Comparison of ENCODE assay signal across 9 cellular contexts in the genomic region with DNA sequence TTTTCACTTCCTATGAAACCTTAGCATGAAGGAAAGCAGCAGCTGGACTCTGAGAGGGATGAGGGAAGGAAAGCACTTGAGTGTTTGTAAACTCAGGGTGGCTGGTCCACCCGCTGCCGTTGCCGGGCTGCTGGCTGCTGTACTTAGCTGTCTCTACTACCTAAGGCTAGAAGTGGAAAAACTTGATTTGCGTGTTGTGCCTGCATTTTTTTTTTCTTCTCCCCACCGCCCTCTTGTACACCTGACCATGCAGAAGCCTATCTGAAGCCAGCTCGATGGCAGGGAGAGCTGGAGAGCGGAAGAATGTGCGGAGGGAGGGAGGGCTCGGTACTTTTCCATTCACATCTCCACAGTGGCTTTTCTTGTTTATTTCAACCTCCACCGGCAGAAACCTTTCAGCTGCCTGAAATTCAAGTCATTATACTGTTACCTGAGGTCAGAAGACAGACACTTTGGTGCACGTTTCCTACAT. TPM values are rescaled to one million over a fixed set of nuclear protein-coding genes. Genes with fewer than 3 reads are reported as not detected.
A peak's percentile ranks its signal among the peaks of the same experiment; 100 is the strongest.
DNase-seq lines count a peak whose midpoint lies in the region; ATAC-seq and TF ChIP-seq lines count a peak whose summit lies in the region.
"Had no signal": no experiment of that assay in that cellular context is flagged by ENCODE, and none has a peak within 500 bp of the region (broad histone marks: within the 10 kb centered on the region; RNA-seq: fewer than 3 reads in every experiment).

No MANE protein-coding gene starts in this region.

- H3K4me3 ChIP-seq in SJCRH30 (peak overlapping the region; percentile 35), skeletal muscle tissue (ENCODE audit: low read length in 3 of 3) (peak overlapping the region; percentile 57 to 71 (median 66))
- H3K4me3 ChIP-seq: SJSA1 had no signal

- no peaks in the 10 kb centered on the region for H3K27me3 ChIP-seq in SJCRH30
- H3K27me3 ChIP-seq in skeletal muscle tissue (ENCODE audit: control insufficient read depth in 3 of 3, insufficient read depth in 3 of 3, low read length in 3 of 3), result no peaks in the 10 kb centered on the region
- H3K27me3 ChIP-seq: SJSA1 had no signal

- intact Hi-C loops in left ventricle myocardium superior (cut with micrococcal nuclease), result no loop called here

- H3K36me3 ChIP-seq in SJCRH30 (no peaks in the 10 kb centered on the region), skeletal muscle tissue (ENCODE audit: control insufficient read depth in 3 of 3, insufficient read depth in 3 of 3, low read length in 3 of 3) (no peaks in the 10 kb centered on the region)
- H3K36me3 ChIP-seq: SJSA1 had no signal

- 0 out of 2 replicates have a peak overlapping the region, but pooled peaks have one; percentile 14 for H3K27ac ChIP-seq in SJCRH30
- peak overlapping the region; percentile 100 for H3K27ac ChIP-seq in skeletal muscle tissue (ENCODE audit: low read depth, low read length)
- H3K27ac ChIP-seq: SJSA1 had no signal

- peak; percentile 81; the same call in 1 of the 2 replicates for TF ChIP-seq EP300 in Ishikawa (IDR thresholded peaks at IDR 0.05; ENCODE audit: borderline replicate concordance)

- peak; percentile 27; the same call in 1 of the 2 replicates for TF ChIP-seq RAD21 in Ishikawa (IDR thresholded peaks at IDR 0.05; ENCODE audit: low read depth)

- DNase-seq in SJCRH30 (peak; percentile 59 to 79), left ventricle myocardium superior (peak; percentile 53), NOMO-1 (lab: John Stamatoyannopoulos, UW; ENCODE audit: unreplicated experiment in 2 of 2) (no peak), NCI-H69 (lab: John Stamatoyannopoulos, UW) (no peak)

- H3K9me3 ChIP-seq in SJCRH30 (replicated peaks) (no peaks in the 10 kb centered on the region), skeletal muscle tissue (ENCODE audit: control insufficient read depth in 3 of 3, low read length in 3 of 3) (no peaks in the 10 kb centered on the region)
- H3K9me3 ChIP-seq: SJSA1 had no signal

- ATAC-seq in left ventricle myocardium superior, result peak; percentile 45
- ATAC-seq in GM18868 (IDR thresholded peaks at IDR 0.05; ENCODE audit: unreplicated experiment), result no peak
- ATAC-seq in HG03378 (IDR thresholded peaks at IDR 0.05; ENCODE audit: unreplicated experiment), result no peak

- H3K4me1 ChIP-seq in SJCRH30 (0 out of 2 replicates have a peak, but pooled peaks cover 4% of the 10 kb centered on the region), skeletal muscle tissue (ENCODE audit: control insufficient read depth in 3 of 3, insufficient read depth in 3 of 3, low read length in 3 of 3) (peaks cover 18 to 33% (median 28%) of the 10 kb centered on the region in 3 donors)

- peak overlapping the region; percentile 71 to 86 (median 76) for H3K9ac ChIP-seq in skeletal muscle tissue (ENCODE audit: low read depth in 1 of 3, low read length in 3 of 3)

TF ChIP-seq in Ishikawa, 13 proteins besides CTCF, POLR2A, EP300 and RAD21:
- peak; percentile 61 for TF ChIP-seq YY1 (IDR thresholded peaks at IDR 0.05; ENCODE audit: low read depth)
- TF ChIP-seq, protein P1, sequence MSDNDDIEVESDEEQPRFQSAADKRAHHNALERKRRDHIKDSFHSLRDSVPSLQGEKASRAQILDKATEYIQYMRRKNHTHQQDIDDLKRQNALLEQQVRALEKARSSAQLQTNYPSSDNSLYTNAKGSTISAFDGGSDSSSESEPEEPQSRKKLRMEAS (IDR thresholded peaks at IDR 0.05), result peak; percentile 78
- peak; percentile 86 for TF ChIP-seq TCF12 (IDR thresholded peaks at IDR 0.05; ENCODE audit: low read depth)
- TF ChIP-seq NFIC (IDR thresholded peaks at IDR 0.05), result peak; percentile 67; the same call in 1 of the 2 replicates
- no peak; the same call in none of the 2 replicates for TF ChIP-seq TAF1 (IDR thresholded peaks at IDR 0.05; ENCODE audit: low read depth)
- TF ChIP-seq EGR1 (IDR thresholded peaks at IDR 0.05), result 0 out of 2 replicates have a peak, but pooled peaks have one; percentile 18
- TF ChIP-seq, protein P2, sequence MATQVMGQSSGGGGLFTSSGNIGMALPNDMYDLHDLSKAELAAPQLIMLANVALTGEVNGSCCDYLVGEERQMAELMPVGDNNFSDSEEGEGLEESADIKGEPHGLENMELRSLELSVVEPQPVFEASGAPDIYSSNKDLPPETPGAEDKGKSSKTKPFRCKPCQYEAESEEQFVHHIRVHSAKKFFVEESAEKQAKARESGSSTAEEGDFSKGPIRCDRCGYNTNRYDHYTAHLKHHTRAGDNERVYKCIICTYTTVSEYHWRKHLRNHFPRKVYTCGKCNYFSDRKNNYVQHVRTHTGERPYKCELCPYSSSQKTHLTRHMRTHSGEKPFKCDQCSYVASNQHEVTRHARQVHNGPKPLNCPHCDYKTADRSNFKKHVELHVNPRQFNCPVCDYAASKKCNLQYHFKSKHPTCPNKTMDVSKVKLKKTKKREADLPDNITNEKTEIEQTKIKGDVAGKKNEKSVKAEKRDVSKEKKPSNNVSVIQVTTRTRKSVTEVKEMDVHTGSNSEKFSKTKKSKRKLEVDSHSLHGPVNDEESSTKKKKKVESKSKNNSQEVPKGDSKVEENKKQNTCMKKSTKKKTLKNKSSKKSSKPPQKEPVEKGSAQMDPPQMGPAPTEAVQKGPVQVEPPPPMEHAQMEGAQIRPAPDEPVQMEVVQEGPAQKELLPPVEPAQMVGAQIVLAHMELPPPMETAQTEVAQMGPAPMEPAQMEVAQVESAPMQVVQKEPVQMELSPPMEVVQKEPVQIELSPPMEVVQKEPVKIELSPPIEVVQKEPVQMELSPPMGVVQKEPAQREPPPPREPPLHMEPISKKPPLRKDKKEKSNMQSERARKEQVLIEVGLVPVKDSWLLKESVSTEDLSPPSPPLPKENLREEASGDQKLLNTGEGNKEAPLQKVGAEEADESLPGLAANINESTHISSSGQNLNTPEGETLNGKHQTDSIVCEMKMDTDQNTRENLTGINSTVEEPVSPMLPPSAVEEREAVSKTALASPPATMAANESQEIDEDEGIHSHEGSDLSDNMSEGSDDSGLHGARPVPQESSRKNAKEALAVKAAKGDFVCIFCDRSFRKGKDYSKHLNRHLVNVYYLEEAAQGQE (IDR thresholded peaks at IDR 0.05; ENCODE audit: low read depth), result no peak
- TF ChIP-seq ZBTB7A (IDR thresholded peaks at IDR 0.05; ENCODE audit: low read depth), result no peak
- TF ChIP-seq FOXM1 (IDR thresholded peaks at IDR 0.05; ENCODE audit: borderline replicate concordance, low read depth), result peak; percentile 39; the same call in 1 of the 2 replicates
- TF ChIP-seq, protein P3, sequence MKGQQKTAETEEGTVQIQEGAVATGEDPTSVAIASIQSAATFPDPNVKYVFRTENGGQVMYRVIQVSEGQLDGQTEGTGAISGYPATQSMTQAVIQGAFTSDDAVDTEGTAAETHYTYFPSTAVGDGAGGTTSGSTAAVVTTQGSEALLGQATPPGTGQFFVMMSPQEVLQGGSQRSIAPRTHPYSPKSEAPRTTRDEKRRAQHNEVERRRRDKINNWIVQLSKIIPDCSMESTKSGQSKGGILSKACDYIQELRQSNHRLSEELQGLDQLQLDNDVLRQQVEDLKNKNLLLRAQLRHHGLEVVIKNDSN (IDR thresholded peaks at IDR 0.05), result peak; percentile 93
- peak; percentile 76 for TF ChIP-seq TEAD4 (IDR thresholded peaks at IDR 0.05)
- TF ChIP-seq CREB1 (IDR thresholded peaks at IDR 0.05; ENCODE audit: low read depth), result no peak
- no peak for TF ChIP-seq CEBPB (IDR thresholded peaks at IDR 0.05)

RNA-seq across cellular contexts. Expression of a gene that starts 4.8 kb away (rescaled TPM):
- total RNA-seq in SJCRH30 (2014; rRNA removed; shearing (Covaris generic)), result 0.65 and 0.76 TPM in 2 replicates
- total RNA-seq in left ventricle myocardium superior, result 104 TPM
- 7.8 TPM for total RNA-seq in skeletal muscle tissue

RNA-seq across cellular contexts. Expression of a gene that starts 47.7 kb away (rescaled TPM):
- total RNA-seq in SJCRH30 (2014; rRNA removed; shearing (Covaris generic)), result not detected in 2 replicates
- not detected for total RNA-seq in left ventricle myocardium superior
- total RNA-seq in skeletal muscle tissue, result not detected
- total RNA-seq: SJSA1 had no signal

Comparison
In these comparisons a context has a peak if more than half of its experiments do, and no peak if none do; other contexts are left out.
1. DNase-seq: peak in SJCRH30 (2 of 2) and left ventricle myocardium superior (single experiment); none in NOMO-1 (0 of 2) and NCI-H69 (single experiment).
2. RNA of a gene that starts 4.8 kb away (total RNA-seq): 104 TPM in left ventricle myocardium superior (single experiment); 7.8 TPM in skeletal muscle tissue (single experiment) and 0.65 to 0.76 TPM in SJCRH30; every median in the first group is over 10 times any median in the second.